ENCODE assay signal across 15 cellular contexts in genomic region chr13:101925731-101926130, GRCh38.
"Had no signal": no experiment of that assay in that cellular context is flagged by ENCODE, and none has a peak within 500 bp of the region (broad histone marks: within the 10 kb centered on the region; RNA-seq: fewer than 3 reads in every experiment).

No MANE protein-coding gene starts in this region.

- H3K4me3 Mint-ChIP-seq: activated B cell treated with CpG ODN at 0.5 μM for 24 hours; activated CD4-positive, alpha-beta T cell treated with anti-CD3 and anti-CD28 coated beads, Interleukin-2, amount 10 ng/mL, durations not matched to agents 24 days and 14 days; activated naive CD4-positive, alpha-beta T cell treated with anti-CD3 and anti-CD28 coated beads, Interleukin-2, amount 10 ng/mL, durations not matched to agents 7 days and 5 days; natural killer cell treated with Interleukin-12 subunit alpha and Interleukin-12 subunit beta and Interleukin-15 and Interleukin-18, amount 100 ng/mL, for 72 hours; stimulated activated memory B cell treated with anti-CD40 and anti-IgM and Interleukin-4, amounts not matched to agents 10 μg/mL and 1 μg/mL and 100 μg/mL, for 72 hours had no signal

- H3K4me1 Mint-ChIP-seq: activated B cell treated with CpG ODN at 0.5 μM for 24 hours; activated CD4-positive, alpha-beta T cell treated with anti-CD3 and anti-CD28 coated beads, Interleukin-2, amount 10 ng/mL, durations not matched to agents 24 days and 14 days; activated naive CD4-positive, alpha-beta T cell treated with anti-CD3 and anti-CD28 coated beads, Interleukin-2, amount 10 ng/mL, durations not matched to agents 7 days and 5 days; stimulated activated memory B cell treated with anti-CD40 and anti-IgM and Interleukin-4, amounts not matched to agents 10 μg/mL and 1 μg/mL and 100 μg/mL, for 72 hours had no signal

- H3K36me3 ChIP-seq: heart left ventricle, left lung, prostate gland, spleen, tibial nerve, vagina had no signal

- H3K27ac ChIP-seq: heart left ventricle, left lung, prostate gland, spleen, tibial nerve, vagina had no signal

- DNase-seq: activated B cell treated with CpG ODN at 0.5 μM for 24 hours; activated CD4-positive, alpha-beta T cell treated with anti-CD3 and anti-CD28 coated beads, Interleukin-2, amount 10 ng/mL, durations not matched to agents 24 days and 14 days; activated naive CD4-positive, alpha-beta T cell treated with anti-CD3 and anti-CD28 coated beads, Interleukin-2, amount 10 ng/mL, durations not matched to agents 7 days and 5 days; cortex of kidney; effector CD8-positive, alpha-beta T cell; heart left ventricle; islet precursor cell; left lung; spleen; stimulated activated CD4-positive, alpha-beta T cell treated with anti-CD3 and anti-CD28 coated beads, Interleukin-1b, Interleukin-23, amount 100 ng/mL, for 48 hours had no signal

- H3K9me3 Mint-ChIP-seq: activated B cell treated with CpG ODN at 0.5 μM for 24 hours; activated CD4-positive, alpha-beta T cell treated with anti-CD3 and anti-CD28 coated beads, Interleukin-2, amount 10 ng/mL, durations not matched to agents 24 days and 14 days; activated naive CD4-positive, alpha-beta T cell treated with anti-CD3 and anti-CD28 coated beads, Interleukin-2, amount 10 ng/mL, durations not matched to agents 7 days and 5 days; stimulated activated memory B cell treated with anti-CD40 and anti-IgM and Interleukin-4, amounts not matched to agents 10 μg/mL and 1 μg/mL and 100 μg/mL, for 72 hours had no signal

- H3K27ac Mint-ChIP-seq: activated B cell treated with CpG ODN at 0.5 μM for 24 hours; activated CD4-positive, alpha-beta T cell treated with anti-CD3 and anti-CD28 coated beads, Interleukin-2, amount 10 ng/mL, durations not matched to agents 24 days and 14 days; activated naive CD4-positive, alpha-beta T cell treated with anti-CD3 and anti-CD28 coated beads, Interleukin-2, amount 10 ng/mL, durations not matched to agents 7 days and 5 days; natural killer cell treated with Interleukin-12 subunit alpha and Interleukin-12 subunit beta and Interleukin-15 and Interleukin-18, amount 100 ng/mL, for 72 hours; stimulated activated memory B cell treated with anti-CD40 and anti-IgM and Interleukin-4, amounts not matched to agents 10 μg/mL and 1 μg/mL and 100 μg/mL, for 72 hours had no signal

- H3K4me1 ChIP-seq: heart left ventricle, left lung, prostate gland, spleen, vagina had no signal

- H3K27me3 ChIP-seq: vagina had no signal

- H3K36me3 Mint-ChIP-seq: activated naive CD4-positive, alpha-beta T cell treated with anti-CD3 and anti-CD28 coated beads, Interleukin-2, amount 10 ng/mL, durations not matched to agents 7 days and 5 days; natural killer cell treated with Interleukin-12 subunit alpha and Interleukin-12 subunit beta and Interleukin-15 and Interleukin-18, amount 100 ng/mL, for 72 hours; stimulated activated memory B cell treated with anti-CD40 and anti-IgM and Interleukin-4, amounts not matched to agents 10 μg/mL and 1 μg/mL and 100 μg/mL, for 72 hours had no signal

- H3K4me3 ChIP-seq: heart left ventricle, left lung, prostate gland, spleen, tibial nerve, vagina had no signal

- H3K9me3 ChIP-seq: heart left ventricle, left lung, prostate gland, spleen, tibial nerve, vagina had no signal
